ENCODE assay signal across 12 cellular contexts in the genomic region with DNA sequence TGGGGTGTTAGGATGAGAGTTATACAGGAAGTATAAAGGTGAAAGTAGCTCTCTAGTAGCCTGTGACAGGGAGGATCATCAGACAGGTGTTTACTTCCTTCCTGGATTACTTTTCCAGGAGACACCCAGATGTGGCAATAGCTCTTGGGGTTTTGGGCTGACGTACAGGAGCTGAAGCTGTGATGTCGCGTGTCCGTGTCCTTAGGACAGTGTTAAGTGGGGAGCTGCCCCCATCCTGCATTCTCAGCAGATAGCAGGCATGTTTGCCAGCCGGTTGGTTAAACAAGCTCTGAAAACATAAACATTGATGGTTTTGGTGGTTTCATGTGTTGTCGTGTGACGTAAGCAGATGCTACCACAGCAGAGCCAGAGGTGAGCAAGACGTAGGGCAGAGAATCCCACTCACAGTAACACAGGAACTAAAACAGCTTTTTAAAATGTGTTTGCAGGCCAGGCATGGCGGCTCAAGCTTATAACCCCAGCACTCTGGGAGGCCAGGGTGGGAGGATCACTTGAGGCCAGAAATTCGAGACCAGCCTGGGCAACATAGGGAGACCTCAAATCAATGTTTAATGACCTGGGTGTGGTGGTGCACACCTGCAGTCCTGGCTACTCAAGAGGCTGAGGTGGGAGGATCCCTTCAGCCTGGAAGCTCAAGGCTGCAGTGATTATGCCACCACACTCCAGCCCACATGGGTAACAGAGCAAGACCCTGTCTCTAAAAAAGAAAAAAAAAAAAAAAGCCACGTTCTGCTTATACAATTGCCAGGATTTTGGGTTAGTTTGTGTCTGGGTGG. TPM values are rescaled to one million over a fixed set of nuclear protein-coding genes. Genes with fewer than 3 reads are reported as not detected.
A peak's percentile ranks its signal among the peaks of the same experiment; 100 is the strongest.
DNase-seq lines count a peak whose midpoint lies in the region; ATAC-seq, FAIRE-seq and TF ChIP-seq lines count a peak whose summit lies in the region.
"Had no signal": no experiment of that assay in that cellular context is flagged by ENCODE, and none has a peak within 500 bp of the region (broad histone marks: within the 10 kb centered on the region; RNA-seq: fewer than 3 reads in every experiment).

No MANE protein-coding gene starts in this region.

- peak overlapping the region; percentile 10 for H2AK9ac ChIP-seq in IMR-90 (replicated peaks; ENCODE audit: low read depth, low read length, poor library complexity)

- peak overlapping the region; percentile 23 to 51; a peak in 2 of 4 replicates for H4K8ac ChIP-seq in IMR-90 (ENCODE audit: low read depth in 2 of 2, low read length in 2 of 2)

- BruUV-seq in IMR-90 (replicated peaks; lab: Mats Ljungman, UMichigan) = no TSS peak

- peaks cover 56% of the 10 kb centered on the region for H3K4me1 Mint-ChIP-seq in activated CD4-positive, alpha-beta memory T cell treated with anti-CD3 and anti-CD28 coated beads, Interleukin-2, amount 10 ng/mL, durations not matched to agents 7 days and 5 days

- intact Hi-C loops in IMR-90 (cut with micrococcal nuclease) (no loop called here), testis (cut with DNase I; ENCODE audit: low total_unique reads) (no loop called here)

- H3K56ac ChIP-seq in IMR-90 (ENCODE audit: extremely low read depth, insufficient read depth, low read length) = no peak overlapping the region

- peak overlapping the region; percentile 31; the same call in 1 of the 2 replicates for H3K18ac ChIP-seq in IMR-90 (ENCODE audit: low read depth, low read length)

- peak overlapping the region; percentile 82; the same call in 1 of the 2 replicates for H4K91ac ChIP-seq in IMR-90 (ENCODE audit: insufficient read depth, low read depth, low read length)

- no peak for TF ChIP-seq POLR2A in IMR-90 (IDR thresholded peaks at IDR 0.05; ENCODE audit: low read depth, low read length)
- TF ChIP-seq POLR2A in testis (IDR thresholded peaks at IDR 0.05) = no peak

- no peak overlapping the region for H3K14ac ChIP-seq in IMR-90 (replicated peaks; ENCODE audit: low read depth, low read length)

- peaks cover 62% of the 10 kb centered on the region for H3K36me3 Mint-ChIP-seq in activated CD4-positive, alpha-beta memory T cell treated with anti-CD3 and anti-CD28 coated beads, Interleukin-2, amount 10 ng/mL, durations not matched to agents 7 days and 5 days (ENCODE audit: low read depth)

- H3K9me3 ChIP-seq in IMR-90 (ENCODE audit: control insufficient read depth, insufficient read depth, low read length) (no peaks in the 10 kb centered on the region), testis (no peaks in the 10 kb centered on the region)
- H3K9me3 ChIP-seq: adrenal gland had no signal

- WGBS in IMR-90 (ENCODE audit: extremely low coverage in 2 of 2, insufficient read length in 1 of 2), 2 experiments = 67% methylated on average over 2 of the region's 11 CpGs; no CpG with 5 or more reads in 1 of the 2 experiments
- WGBS in testis, 2 donors = 92 to 94% methylated on average over 11 of the region's 11 CpGs

- CTCF ChIA-PET in IMR-90 (lab: Yijun Ruan, JAX) = no interaction called here
- CTCF ChIA-PET in activated CD4-positive, alpha-beta memory T cell treated with anti-CD3 and anti-CD28 coated beads, Interleukin-2, amount 10 ng/mL, durations not matched to agents 7 days and 5 days (lab: Charles Lee) = interaction anchor here (0.7 to 2.4 kb wide), 14 partner anchors 9 to 841 kb away, joined by 3 to 10 read pairs (median 4); partner anchors contain the start of genes PIEZO1 and ZC3H18

- peaks cover 26% of the 10 kb centered on the region for H3K9me1 ChIP-seq in IMR-90 (ENCODE audit: insufficient read depth, low read length)

- H3K23ac ChIP-seq in IMR-90 (ENCODE audit: low read depth, low read length) = no peak overlapping the region

- peak overlapping the region; percentile 27 for H2BK20ac ChIP-seq in IMR-90 (ENCODE audit: low read depth, low read length)

- H2AK5ac ChIP-seq in IMR-90 (ENCODE audit: low read depth, low read length) = peak overlapping the region; percentile 88

- TF ChIP-seq RAD21 in IMR-90 (IDR thresholded peaks at IDR 0.05; ENCODE audit: low read length) = no peak

- POLR2A ChIA-PET in IMR-90 (lab: Charles Lee; ENCODE audit: unreplicated experiment) = no interaction called here
- POLR2A ChIA-PET in activated CD4-positive, alpha-beta memory T cell treated with anti-CD3 and anti-CD28 coated beads, Interleukin-2, amount 10 ng/mL, durations not matched to agents 7 days and 5 days (lab: Charles Lee) = interaction anchor here (0.6 to 2.8 kb wide), 22 partner anchors 8 to 854 kb away, joined by 3 to 21 read pairs (median 4); partner anchors contain the start of genes CYBA, IL17C, KLHDC4 and MVD

- no peak overlapping the region for H3K4me3 ChIP-seq in IMR-90 (ENCODE audit: insufficient read depth, low read depth, low read length)
- no peak overlapping the region for H3K4me3 ChIP-seq in bronchial epithelial cell (ENCODE audit: low read depth, low read length)
- no peak overlapping the region for H3K4me3 ChIP-seq in testis
- H3K4me3 ChIP-seq in coronary artery = no peak overlapping the region
- H3K4me3 ChIP-seq: adrenal gland had no signal

- H2AFZ ChIP-seq in IMR-90 (replicated peaks; ENCODE audit: low read length, poor library complexity) = peak overlapping the region; percentile 38

- peaks cover 8 to 73% of the 10 kb centered on the region in 2 experiments for H3K79me1 ChIP-seq in IMR-90 (ENCODE audit: low read depth in 1 of 2, low read length in 2 of 2)

- H3K4ac ChIP-seq in IMR-90 (ENCODE audit: low read depth, low read length) = peak overlapping the region; percentile 68

- DNase-seq in IMR-90 = peak; percentile 98
- DNase-seq in activated CD4-positive, alpha-beta memory T cell treated with anti-CD3 and anti-CD28 coated beads, Interleukin-2, amount 10 ng/mL, durations not matched to agents 7 days and 5 days = peak; percentile 86
- DNase-seq in bronchial epithelial cell (ENCODE audit: low read depth) = no peak
- DNase-seq in stimulated activated CD4-positive, alpha-beta T cell treated with anti-CD3 and anti-CD28 coated beads, TNF-alpha, amount 100 ng/mL, for 4 hours (ENCODE audit: low read depth in 3 of 3) = peak in 2 of 3 experiments; percentile 19 to 40
- no peak for DNase-seq in testis
- no peak for DNase-seq in KG1 (lab: John Stamatoyannopoulos, UW)
- no peak for DNase-seq in coronary artery (ENCODE audit: low spot score)
- DNase-seq in C1 segment of cervical spinal cord (lab: John Stamatoyannopoulos, UW) = no peak
- DNase-seq: adrenal gland, foreskin fibroblast, MM.1S had no signal

- peak overlapping the region; percentile 51; the same call in 1 of the 2 replicates for H4K5ac ChIP-seq in IMR-90 (ENCODE audit: low read depth, low read length)

- in situ Hi-C loops in IMR-90 (cut with MboI; ENCODE audit: low sequenced_read_pairs) = no loop called here

- peak; percentile 75 for FAIRE-seq in bronchial epithelial cell (lab: Jason Lieb, UNC)

- peaks cover 75% of the 10 kb centered on the region for H4K20me1 ChIP-seq in IMR-90 (ENCODE audit: insufficient read depth, low read length)

- H3K4me1 ChIP-seq in IMR-90 (ENCODE audit: control insufficient read depth, insufficient read depth, low read length) (peaks cover 24% of the 10 kb centered on the region), testis (peaks cover 4% of the 10 kb centered on the region)
- H3K4me1 ChIP-seq: adrenal gland had no signal

- no peak overlapping the region for H3K9ac ChIP-seq in IMR-90 (ENCODE audit: low read depth, low read length)

- peak overlapping the region; percentile 8; the same call in 1 of the 2 replicates for H3K4me2 ChIP-seq in IMR-90 (ENCODE audit: low read depth, low read length)

- dilution Hi-C loops in IMR-90 (cut with HindIII; ENCODE audit: low sequenced_read_pairs, unreplicated experiment) = no loop called here

- ATAC-seq in IMR-90 (ENCODE audit: low read depth) = peak; percentile 89
- ATAC-seq: Panc1 had no signal

- peak overlapping the region; percentile 93 for H3K27ac Mint-ChIP-seq in activated CD4-positive, alpha-beta memory T cell treated with anti-CD3 and anti-CD28 coated beads, Interleukin-2, amount 10 ng/mL, durations not matched to agents 7 days and 5 days

- H3K27me3 ChIP-seq in IMR-90 (ENCODE audit: control insufficient read depth, insufficient read depth, low read length) (no peaks in the 10 kb centered on the region), bronchial epithelial cell (ENCODE audit: control insufficient read depth, insufficient read depth, low read length) (no peaks in the 10 kb centered on the region), testis (no peaks in the 10 kb centered on the region)
- H3K27me3 ChIP-seq: adrenal gland had no signal

- H3K36me3 ChIP-seq in IMR-90 (ENCODE audit: control insufficient read depth, insufficient read depth, low read length) (peaks cover 38% of the 10 kb centered on the region), bronchial epithelial cell (ENCODE audit: control insufficient read depth, insufficient read depth, low read length) (peaks cover 35% of the 10 kb centered on the region), testis (ENCODE audit: low read depth, missing control alignments) (no peaks in the 10 kb centered on the region)

- no peak overlapping the region for H2BK15ac ChIP-seq in IMR-90 (ENCODE audit: low read depth, low read length)

- H2BK120ac ChIP-seq in IMR-90 (ENCODE audit: low read depth, low read length) = peak overlapping the region; percentile 55; the same call in 1 of the 2 replicates

- no peaks in the 10 kb centered on the region for H3K9me3 Mint-ChIP-seq in activated CD4-positive, alpha-beta memory T cell treated with anti-CD3 and anti-CD28 coated beads, Interleukin-2, amount 10 ng/mL, durations not matched to agents 7 days and 5 days

- H3K27me3 Mint-ChIP-seq in activated CD4-positive, alpha-beta memory T cell treated with anti-CD3 and anti-CD28 coated beads, Interleukin-2, amount 10 ng/mL, durations not matched to agents 7 days and 5 days = no peaks in the 10 kb centered on the region

- H3K27ac ChIP-seq in IMR-90 (ENCODE audit: insufficient read depth, low read length) = peak overlapping the region; percentile 56
- H3K27ac ChIP-seq in testis = no peak overlapping the region
- no peak overlapping the region for H3K27ac ChIP-seq in coronary artery
- H3K27ac ChIP-seq: adrenal gland had no signal

- TF ChIP-seq CTCF in IMR-90 (conservative IDR thresholded peaks at IDR 0.05; ENCODE audit: low read depth, low read length) = no peak
- no peak for TF ChIP-seq CTCF in bronchial epithelial cell (IDR thresholded peaks at IDR 0.05; ENCODE audit: insufficient read depth, low read length, severe bottlenecking)
- no peak for TF ChIP-seq CTCF in testis (IDR thresholded peaks at IDR 0.05)
- no peak for TF ChIP-seq CTCF in coronary artery (IDR thresholded peaks at IDR 0.05)

- H2BK5ac ChIP-seq in IMR-90 (ENCODE audit: low read depth, low read length, poor library complexity, severe bottlenecking) = peak overlapping the region; percentile 84

- peak overlapping the region; percentile 55 for H3K4me3 Mint-ChIP-seq in activated CD4-positive, alpha-beta memory T cell treated with anti-CD3 and anti-CD28 coated beads, Interleukin-2, amount 10 ng/mL, durations not matched to agents 7 days and 5 days

RNA-seq across cellular contexts. Expression of gene IL17C, which starts 18.3 kb away (rescaled TPM):
- total RNA-seq in IMR-90 (2012; rRNA removed) = not detected in 2 replicates
- 0.09 TPM in 1 of 2 replicates, not detected in the other for polyA plus RNA-seq in IMR-90 (2012; rRNA removed)
- 0.12 TPM in 1 of 2 replicates, not detected in the other for polyA plus RNA-seq in IMR-90 (2012; cell fraction: cytosol; rRNA removed)
- 0.71 and 1.6 TPM in 2 replicates for polyA plus RNA-seq in IMR-90 (2012; cell fraction: nucleus; rRNA removed; ENCODE audit: low replicate concordance)
- under 1 TPM; 0.23 to 0.43 TPM for total RNA-seq in activated CD4-positive, alpha-beta memory T cell treated with anti-CD3 and anti-CD28 coated beads, Interleukin-2, amount 10 ng/mL, durations not matched to agents 7 days and 5 days
- total RNA-seq in bronchial epithelial cell = under 0.01 TPM in 1 of 2 replicates, not detected in the other
- total RNA-seq in testis = 1 to 10 TPM in 1 of 2 donors, under 1 TPM in 1; 0.99 to 1.5 TPM
- 0.75 TPM for polyA plus RNA-seq in testis (ENCODE audit: insufficient read depth, low read depth, low replicate concordance)
- total RNA-seq: adrenal gland had no signal
- polyA plus RNA-seq: adrenal gland had no signal

RNA-seq across cellular contexts. Expression of gene CYBA, which starts 30.8 kb away (rescaled TPM):
- total RNA-seq in IMR-90 (2012; rRNA removed) (65.6 and 90.5 TPM in 2 replicates), bronchial epithelial cell (134 and 181 TPM in 2 replicates), testis (10 to 100 TPM; 11.7 to 34.9 TPM)
- polyA plus RNA-seq in IMR-90 (2012; rRNA removed) (169 and 228 TPM in 2 replicates), testis (ENCODE audit: insufficient read depth, low read depth, low replicate concordance) (40.0 TPM)
- 205 and 351 TPM in 2 replicates for polyA plus RNA-seq in IMR-90 (2012; cell fraction: cytosol; rRNA removed)
- 119 and 281 TPM in 2 replicates for polyA plus RNA-seq in IMR-90 (2012; cell fraction: nucleus; rRNA removed; ENCODE audit: low replicate concordance)
- total RNA-seq in activated CD4-positive, alpha-beta memory T cell treated with anti-CD3 and anti-CD28 coated beads, Interleukin-2, amount 10 ng/mL, durations not matched to agents 7 days and 5 days = 100 to 1,000 TPM; 580 to 588 TPM

RNA-seq across cellular contexts. Expression of gene MVD, which starts 42.8 kb away (rescaled TPM):
- total RNA-seq in IMR-90 (2012; rRNA removed) = 17.2 and 18.3 TPM in 2 replicates
- 28.4 and 33.1 TPM in 2 replicates for polyA plus RNA-seq in IMR-90 (2012; rRNA removed)
- polyA plus RNA-seq in IMR-90 (2012; cell fraction: cytosol; rRNA removed) = 28.1 and 45.4 TPM in 2 replicates
- polyA plus RNA-seq in IMR-90 (2012; cell fraction: nucleus; rRNA removed; ENCODE audit: low replicate concordance) = 63.8 and 197 TPM in 2 replicates
- total RNA-seq in activated CD4-positive, alpha-beta memory T cell treated with anti-CD3 and anti-CD28 coated beads, Interleukin-2, amount 10 ng/mL, durations not matched to agents 7 days and 5 days = 100 to 1,000 TPM; 134 to 139 TPM
- total RNA-seq in bronchial epithelial cell = 34.6 and 56.6 TPM in 2 replicates
- total RNA-seq in testis = 10 to 100 TPM; 46.6 to 56.1 TPM
- polyA plus RNA-seq in testis (ENCODE audit: insufficient read depth, low read depth, low replicate concordance) = 100 TPM

RNA-seq across cellular contexts. Expression of gene ZC3H18, which starts 49.9 kb away (rescaled TPM):
- total RNA-seq in IMR-90 (2012; rRNA removed) (3.4 and 4.2 TPM in 2 replicates), bronchial epithelial cell (10.5 and 11.1 TPM in 2 replicates), testis (10 to 100 TPM; 53.8 to 63.7 TPM)
- polyA plus RNA-seq in IMR-90 (2012; rRNA removed) (21.3 and 22.7 TPM in 2 replicates), testis (ENCODE audit: insufficient read depth, low read depth, low replicate concordance) (59.6 TPM)
- 15.4 and 23.2 TPM in 2 replicates for polyA plus RNA-seq in IMR-90 (2012; cell fraction: cytosol; rRNA removed)
- polyA plus RNA-seq in IMR-90 (2012; cell fraction: nucleus; rRNA removed; ENCODE audit: low replicate concordance) = 64.2 and 65.2 TPM in 2 replicates
- total RNA-seq in activated CD4-positive, alpha-beta memory T cell treated with anti-CD3 and anti-CD28 coated beads, Interleukin-2, amount 10 ng/mL, durations not matched to agents 7 days and 5 days = 10 to 100 TPM; 75.9 to 78.6 TPM

Comparison
In these comparisons a context has a peak if more than half of its experiments do, and no peak if none do; other contexts are left out.
1. DNase-seq: peak in IMR-90 (single experiment), activated CD4-positive, alpha-beta memory T cell treated with anti-CD3 and anti-CD28 coated beads, Interleukin-2, amount 10 ng/mL, durations not matched to agents 7 days and 5 days (single experiment) and stimulated activated CD4-positive, alpha-beta T cell treated with anti-CD3 and anti-CD28 coated beads, TNF-alpha, amount 100 ng/mL, for 4 hours (2 of 3); none in bronchial epithelial cell (single experiment), testis (single experiment), KG1 (single experiment), coronary artery (single experiment) and C1 segment of cervical spinal cord (0 of 14).